35 cellular contexts compared by ENCODE assay signal in the genomic region with DNA sequence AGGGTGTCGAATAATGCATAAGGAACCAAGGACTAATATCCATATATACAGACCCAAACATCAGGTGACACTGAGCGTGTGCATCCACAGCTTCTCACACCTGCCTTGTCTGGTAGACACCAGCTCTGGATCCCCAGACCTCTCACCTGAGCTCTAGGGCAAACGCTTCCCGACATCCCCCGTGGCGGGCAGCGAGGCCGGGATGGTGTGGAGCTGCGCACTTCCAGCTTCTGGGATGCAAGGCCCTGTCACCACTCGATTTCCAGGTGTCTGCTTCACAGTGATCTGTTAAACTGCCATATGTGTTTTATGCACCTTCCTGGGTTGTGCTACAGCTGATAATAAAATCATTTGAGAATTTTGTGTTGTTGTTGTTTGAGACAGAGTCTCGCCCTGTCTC. TPM values are rescaled to one million over a fixed set of nuclear protein-coding genes. Genes with fewer than 3 reads are reported as not detected.
"Had no signal": no experiment of that assay in that cellular context is flagged by ENCODE, and none has a peak within 500 bp of the region (broad histone marks: within the 10 kb centered on the region; RNA-seq: fewer than 3 reads in every experiment).

No MANE protein-coding gene starts in this region.

- H3K79me2 ChIP-seq: hepatocyte, parathyroid adenoma had no signal

- H3K9me3 Mint-ChIP-seq: activated naive CD8-positive, alpha-beta T cell treated with anti-CD3 and anti-CD28 coated beads, Interleukin-2, amount 10 ng/mL, durations not matched to agents 7 days and 5 days; activated T-helper 1 cell treated with anti-CD3 and anti-CD28 coated beads, Interleukin-12 subunit alpha, Interleukin-12 subunit beta, Interleukin-2, Interleukin-4 antibody, amounts not matched to agents 30 ng/mL and 10 ng/mL and 1 ng/mL, durations not matched to agents 14 hours and 24 hours and 36 hours; natural killer cell; neural progenitor cell; T-helper 2 cell treated with Interferon-gamma antibody and Interleukin-4, amounts not matched to agents 5 μg/mL and 100 μg/mL, for 36 hours had no signal

- H3K27ac ChIP-seq: ascending aorta, cardiac muscle cell, coronary artery, dorsolateral prefrontal cortex, gastrocnemius medialis, hepatocyte, neural progenitor cell, parathyroid adenoma, right atrium auricular region, tibial nerve had no signal

- H3K9ac ChIP-seq: neural progenitor cell, parathyroid adenoma had no signal

- H2AFZ ChIP-seq: hepatocyte, neural progenitor cell, parathyroid adenoma had no signal

- H3K27ac Mint-ChIP-seq: activated CD4-positive, alpha-beta T cell treated with anti-CD3 and anti-CD28 coated beads for 36 hours; activated naive CD8-positive, alpha-beta T cell treated with anti-CD3 and anti-CD28 coated beads, Interleukin-2, amount 10 ng/mL, durations not matched to agents 7 days and 5 days; activated T-helper 1 cell treated with anti-CD3 and anti-CD28 coated beads, Interleukin-12 subunit alpha, Interleukin-12 subunit beta, Interleukin-2, Interleukin-4 antibody, amounts not matched to agents 30 ng/mL and 10 ng/mL and 1 ng/mL, durations not matched to agents 14 hours and 24 hours and 36 hours; brain; natural killer cell; neural progenitor cell; T-helper 2 cell treated with Interferon-gamma antibody and Interleukin-4, amounts not matched to agents 5 μg/mL and 100 μg/mL, for 36 hours had no signal

- ATAC-seq: activated CD4-positive, alpha-beta T cell treated with anti-CD3 and anti-CD28 coated beads for 36 hours; gastrocnemius medialis; left cardiac atrium; left ventricle myocardium superior; natural killer cell had no signal

- H3K4me2 ChIP-seq: hepatocyte, neural progenitor cell, smooth muscle cell had no signal

- H3K4me3 ChIP-seq: ascending aorta, cardiac muscle cell, coronary artery, dorsolateral prefrontal cortex, gastrocnemius medialis, hepatocyte, neural progenitor cell, right atrium auricular region, smooth muscle cell, tibial nerve had no signal

- H3K4me3 Mint-ChIP-seq: activated CD4-positive, alpha-beta T cell treated with anti-CD3 and anti-CD28 coated beads for 36 hours; activated naive CD4-positive, alpha-beta T cell treated with anti-CD3 and anti-CD28 coated beads, Interleukin-2, amount 10 ng/mL, durations not matched to agents 7 days and 5 days; activated naive CD8-positive, alpha-beta T cell treated with anti-CD3 and anti-CD28 coated beads, Interleukin-2, amount 10 ng/mL, durations not matched to agents 7 days and 5 days; activated T-helper 1 cell treated with anti-CD3 and anti-CD28 coated beads, Interleukin-12 subunit alpha, Interleukin-12 subunit beta, Interleukin-2, Interleukin-4 antibody, amounts not matched to agents 30 ng/mL and 10 ng/mL and 1 ng/mL, durations not matched to agents 14 hours and 24 hours and 36 hours; natural killer cell; neural progenitor cell; T-helper 2 cell treated with Interferon-gamma antibody and Interleukin-4, amounts not matched to agents 5 μg/mL and 100 μg/mL, for 36 hours had no signal

- FAIRE-seq: keratinocyte had no signal

- H3K36me3 ChIP-seq: ascending aorta, cardiac muscle cell, gastrocnemius medialis, neural progenitor cell, right atrium auricular region, tibial nerve had no signal

- H3K4me1 ChIP-seq: ascending aorta, gastrocnemius medialis, neural progenitor cell, parathyroid adenoma had no signal

- H3K27me3 ChIP-seq: ascending aorta, cardiac muscle cell, dorsolateral prefrontal cortex, gastrocnemius medialis, hepatocyte, neural progenitor cell, right atrium auricular region, tibial nerve had no signal

- H3K27me3 Mint-ChIP-seq: activated CD4-positive, alpha-beta T cell treated with anti-CD3 and anti-CD28 coated beads for 36 hours; activated naive CD8-positive, alpha-beta T cell treated with anti-CD3 and anti-CD28 coated beads, Interleukin-2, amount 10 ng/mL, durations not matched to agents 7 days and 5 days had no signal

- H3K9me3 ChIP-seq: ascending aorta, gastrocnemius medialis, right atrium auricular region, tibial nerve had no signal

- H3K36me3 Mint-ChIP-seq: brain, natural killer cell, neural progenitor cell had no signal

- DNase-seq: activated CD4-positive, alpha-beta T cell treated with anti-CD3 and anti-CD28 coated beads for 36 hours; activated CD4-positive, alpha-beta T cell treated with anti-CD3 and anti-CD28 coated beads, Interleukin-2, amount 50 U/mL, for 48 hours; activated CD4-positive, CD25-positive, alpha-beta regulatory T cell; activated CD8-positive, alpha-beta memory T cell treated with anti-CD3 and anti-CD28 coated beads for 24 hours; activated effector memory CD4-positive, alpha-beta T cell treated with anti-CD3 and anti-CD28 coated beads, Interleukin-2, amount 50 U/mL, for 16 hours; activated naive CD4-positive, alpha-beta T cell treated with anti-CD3 and anti-CD28 coated beads, Interleukin-2, amount 10 ng/mL, durations not matched to agents 7 days and 5 days; activated naive CD8-positive, alpha-beta T cell treated with anti-CD3 and anti-CD28 coated beads, Interleukin-2, amount 10 ng/mL, durations not matched to agents 7 days and 5 days; dorsolateral prefrontal cortex; effector memory CD4-positive, alpha-beta T cell; erythroblast; gastrocnemius medialis; left cardiac atrium; left ventricle myocardium superior; mammary epithelial cell; midbrain; natural killer cell; occipital lobe; stimulated activated CD4-positive, alpha-beta T cell treated with anti-CD3 and anti-CD28 coated beads, Interleukin-15, amount 100 ng/mL, for 24 hours; stimulated activated naive CD4-positive, alpha-beta T cell treated with Interleukin-2 at 50 U/mL for 16 hours had no signal

RNA-seq across cellular contexts. Expression of a gene that starts 15.3 kb away (rescaled TPM):
- total RNA-seq: activated CD4-positive, alpha-beta T cell treated with anti-CD3 and anti-CD28 coated beads for 36 hours; activated naive CD8-positive, alpha-beta T cell treated with anti-CD3 and anti-CD28 coated beads, Interleukin-2, amount 10 ng/mL, durations not matched to agents 7 days and 5 days; activated T-helper 1 cell treated with anti-CD3 and anti-CD28 coated beads, Interleukin-12 subunit alpha, Interleukin-12 subunit beta, Interleukin-2, Interleukin-4 antibody, amounts not matched to agents 30 ng/mL and 10 ng/mL and 1 ng/mL, durations not matched to agents 14 hours and 24 hours and 36 hours; ascending aorta; cardiac muscle cell; cerebellum; dorsolateral prefrontal cortex; gastrocnemius medialis; left cardiac atrium; left ventricle myocardium superior; natural killer cell; occipital lobe; pulmonary artery endothelial cell; right atrium auricular region; smooth muscle cell; temporal lobe; tibial nerve had no signal
- polyA plus RNA-seq: keratinocyte, mammary epithelial cell had no signal
